In genomic region chr11:101487775-101488174, GRCh38 we compare ENCODE assay signal across 23 cellular contexts.
DNase-seq lines count a peak whose midpoint lies in the region; ATAC-seq and TF ChIP-seq lines count a peak whose summit lies in the region.
"Had no signal": no experiment of that assay in that cellular context is flagged by ENCODE, and none has a peak within 500 bp of the region (broad histone marks: within the 10 kb centered on the region; RNA-seq: fewer than 3 reads in every experiment).

No MANE protein-coding gene starts in this region.

- no peak overlapping the region for H3K27ac ChIP-seq in upper lobe of left lung
- H3K27ac ChIP-seq: heart right ventricle, HL-60, testis had no signal

- H3K4me1 ChIP-seq in skeletal muscle satellite cell (ENCODE audit: control insufficient read depth, insufficient read depth, low read length): peaks cover 14% of the 10 kb centered on the region
- no peaks in the 10 kb centered on the region for H3K4me1 ChIP-seq in upper lobe of left lung
- H3K4me1 ChIP-seq: heart right ventricle, testis had no signal

- DNase-seq in EH (ENCODE audit: low read depth): peak; percentile 88
- DNase-seq in RKO (ENCODE audit: low spot score): peak; percentile 14
- peak; percentile 73 for DNase-seq in fibroblast of mammary gland (ENCODE audit: low read depth)
- DNase-seq in stimulated activated CD4-positive, alpha-beta T cell treated with anti-CD3 and anti-CD28 coated beads, Interleukin-4, amount 100 ng/mL, for 24 hours: no peak
- DNase-seq in upper lobe of left lung: no peak
- no peak for DNase-seq in GM13976 (ENCODE audit: low spot score)
- no peak for DNase-seq in CD1c-positive myeloid dendritic cell (ENCODE audit: extremely low spot score)
- DNase-seq: activated CD4-positive, alpha-beta T cell treated with anti-CD3 and anti-CD28 coated beads, Interleukin-2, amount 50 U/mL, for 4 hours; activated naive CD4-positive, alpha-beta T cell; activated T-cell treated with anti-CD3 and anti-CD28 coated beads for 4 hours; CD4-positive, alpha-beta T cell; dermis blood vessel endothelial cell; heart right ventricle; MV-4-11; natural killer cell; NCI-H1930; NCI-H510A treated with DMSO at 0.1 percent for 48 hours; SHP77; T-cell; testis had no signal

- peak overlapping the region; percentile 39 for H3K9ac ChIP-seq in skeletal muscle satellite cell (ENCODE audit: low read depth, low read length)

- H3K27me3 ChIP-seq in skeletal muscle satellite cell (ENCODE audit: control insufficient read depth, insufficient read depth, low read length): no peaks in the 10 kb centered on the region
- H3K27me3 ChIP-seq in upper lobe of left lung: no peaks in the 10 kb centered on the region
- H3K27me3 ChIP-seq: heart right ventricle, testis had no signal

- no peaks in the 10 kb centered on the region for H3K9me3 ChIP-seq in skeletal muscle satellite cell (replicated peaks; ENCODE audit: low read length)
- no peaks in the 10 kb centered on the region for H3K9me3 ChIP-seq in upper lobe of left lung
- H3K9me3 ChIP-seq: testis had no signal

- TF ChIP-seq POLR2A in upper lobe of left lung (IDR thresholded peaks at IDR 0.05): no peak

- TF ChIP-seq EP300 in upper lobe of left lung (IDR thresholded peaks at IDR 0.05): no peak

- TF ChIP-seq CTCF in fibroblast of mammary gland (conservative IDR thresholded peaks at IDR 0.05; ENCODE audit: control insufficient read depth, insufficient read depth, low read depth, low read length) (no peak), upper lobe of left lung (IDR thresholded peaks at IDR 0.05) (no peak), GM13976 (IDR thresholded peaks at IDR 0.05; ENCODE audit: borderline replicate concordance, control extremely low read depth, extremely low read depth, insufficient read depth, missing control alignments) (no peak)

- peak overlapping the region; percentile 48 for H3K4me2 ChIP-seq in skeletal muscle satellite cell (ENCODE audit: low read length)
- H3K4me2 ChIP-seq: GM23338 had no signal

- in situ Hi-C loops in GM13976 (cut with MboI; ENCODE audit: low sequenced_read_pairs, unreplicated experiment): no loop called here

- WGBS in upper lobe of left lung, 2 donors: 52 to 83% methylated on average over 2 of the region's 2 CpGs

- no peak for ATAC-seq in upper lobe of left lung (ENCODE audit: low FRiP score in 2 of 2)
- ATAC-seq: GM23338, heart right ventricle, natural killer cell, T-cell had no signal

- H3K4me3 ChIP-seq in fibroblast of mammary gland (ENCODE audit: control insufficient read depth, low read depth, low read length) (no peak overlapping the region), skeletal muscle satellite cell (ENCODE audit: low read length) (no peak overlapping the region), upper lobe of left lung (no peak overlapping the region)
- H3K4me3 ChIP-seq: GM23338, heart right ventricle, testis had no signal

- no peaks in the 10 kb centered on the region for H3K36me3 ChIP-seq in skeletal muscle satellite cell (ENCODE audit: insufficient read depth, low read length)
- no peaks in the 10 kb centered on the region for H3K36me3 ChIP-seq in upper lobe of left lung
- H3K36me3 ChIP-seq: heart right ventricle had no signal

Comparison
In these comparisons a context has a peak if more than half of its experiments do, and no peak if none do; other contexts are left out.
1. DNase-seq: peak in EH (single experiment), RKO (single experiment) and fibroblast of mammary gland (single experiment); none in stimulated activated CD4-positive, alpha-beta T cell treated with anti-CD3 and anti-CD28 coated beads, Interleukin-4, amount 100 ng/mL, for 24 hours (single experiment), upper lobe of left lung (0 of 2), GM13976 (single experiment) and CD1c-positive myeloid dendritic cell (single experiment).